In the genomic region with DNA sequence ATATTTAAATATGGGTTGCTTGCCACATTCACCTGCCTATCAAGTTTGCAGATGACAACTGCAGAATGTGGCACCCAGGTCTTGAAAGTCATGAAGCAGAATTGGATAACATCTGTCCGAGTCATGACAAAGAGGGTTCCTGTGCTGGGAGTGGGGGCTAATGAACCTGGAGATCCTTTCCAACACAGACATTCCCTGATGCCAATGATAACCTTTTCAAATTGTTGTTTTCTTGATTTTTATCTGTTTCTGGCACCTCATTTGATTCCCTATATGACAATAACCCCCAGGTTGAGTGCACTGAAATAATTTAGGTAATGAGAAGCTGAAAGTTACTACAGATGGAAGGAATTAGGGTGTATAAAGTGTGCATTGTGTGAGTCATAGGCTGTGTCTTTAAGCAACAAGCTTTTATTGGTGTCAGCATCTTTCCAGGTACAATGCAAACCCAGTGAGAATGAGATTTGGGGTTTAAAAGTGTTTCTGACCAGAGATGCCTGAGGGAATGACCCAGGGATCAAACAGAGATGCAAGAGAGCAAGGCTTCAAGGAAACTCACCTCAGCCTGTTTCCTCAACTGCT, we compare ENCODE assay signal across 19 cellular contexts. TPM values are rescaled to one million over a fixed set of nuclear protein-coding genes. Genes with fewer than 3 reads are reported as not detected.
DNase-seq lines count a peak whose midpoint lies in the region; ATAC-seq, FAIRE-seq and TF ChIP-seq lines count a peak whose summit lies in the region.
"Had no signal": no experiment of that assay in that cellular context is flagged by ENCODE, and none has a peak within 500 bp of the region (broad histone marks: within the 10 kb centered on the region; RNA-seq: fewer than 3 reads in every experiment).

No MANE protein-coding gene starts in this region.

- TF ChIP-seq POLR2A in GM12892 (IDR thresholded peaks at IDR 0.05; ENCODE audit: low read depth, low read length), result no peak

- DNase-seq in activated CD4-positive, alpha-beta T cell treated with anti-CD3 and anti-CD28 coated beads, Interleukin-2, amount 10 ng/mL, durations not matched to agents 7 days and 5 days, result no peak
- no peak for DNase-seq in activated CD4-positive, alpha-beta T cell treated with anti-CD3 and anti-CD28 coated beads, Interleukin-2, amount 50 U/mL, for 4 hours
- no peak for DNase-seq in stimulated activated effector memory CD8-positive, alpha-beta T cell treated with anti-CD3 and anti-CD28 coated beads, Interleukin-12 subunit alpha, Interleukin-12 subunit beta, amount 100 ng/mL, for 72 hours (ENCODE audit: low spot score in 2 of 2)
- no peak for DNase-seq in GM12892 (ENCODE audit: insufficient read length)
- no peak for DNase-seq in SIG-M5 (lab: John Stamatoyannopoulos, UW)
- DNase-seq: ACHN; NCI-H146; sigmoid colon; stimulated activated CD4-positive, alpha-beta T cell treated with anti-CD3 and anti-CD28 coated beads, Interleukin-4, amount 100 ng/mL, for 1 hour; stimulated activated CD8-positive, alpha-beta memory T cell treated with anti-CD3 and anti-CD28 coated beads, Interleukin-4, amount 100 ng/mL, for 48 hours had no signal

- peak overlapping the region; percentile 3 for H3K4me3 Mint-ChIP-seq in activated CD4-positive, alpha-beta T cell treated with anti-CD3 and anti-CD28 coated beads, Interleukin-2, amount 10 ng/mL, durations not matched to agents 7 days and 5 days
- peak overlapping the region; percentile 68 for H3K4me3 Mint-ChIP-seq in activated naive CD8-positive, alpha-beta T cell
- H3K4me3 Mint-ChIP-seq in stimulated activated effector memory CD8-positive, alpha-beta T cell treated with anti-CD3 and anti-CD28 coated beads, Interleukin-12 subunit alpha, Interleukin-12 subunit beta, amount 100 ng/mL, for 72 hours, result peak overlapping the region; percentile 32

- peaks cover 75% of the 10 kb centered on the region for H3K4me1 Mint-ChIP-seq in activated CD4-positive, alpha-beta T cell treated with anti-CD3 and anti-CD28 coated beads, Interleukin-2, amount 10 ng/mL, durations not matched to agents 7 days and 5 days
- peaks cover 82% of the 10 kb centered on the region for H3K4me1 Mint-ChIP-seq in activated naive CD8-positive, alpha-beta T cell (ENCODE audit: low read depth)
- peaks cover 92% of the 10 kb centered on the region for H3K4me1 Mint-ChIP-seq in stimulated activated effector memory CD8-positive, alpha-beta T cell treated with anti-CD3 and anti-CD28 coated beads, Interleukin-12 subunit alpha, Interleukin-12 subunit beta, amount 100 ng/mL, for 72 hours

- no peaks in the 10 kb centered on the region for H3K36me3 Mint-ChIP-seq in activated CD4-positive, alpha-beta T cell treated with anti-CD3 and anti-CD28 coated beads, Interleukin-2, amount 10 ng/mL, durations not matched to agents 7 days and 5 days (ENCODE audit: low read depth)
- no peaks in the 10 kb centered on the region for H3K36me3 Mint-ChIP-seq in activated naive CD8-positive, alpha-beta T cell
- peaks cover 9% of the 10 kb centered on the region for H3K36me3 Mint-ChIP-seq in stimulated activated effector memory CD8-positive, alpha-beta T cell treated with anti-CD3 and anti-CD28 coated beads, Interleukin-12 subunit alpha, Interleukin-12 subunit beta, amount 100 ng/mL, for 72 hours

- ATAC-seq in stimulated activated effector memory CD8-positive, alpha-beta T cell treated with anti-CD3 and anti-CD28 coated beads, Interleukin-12 subunit alpha, Interleukin-12 subunit beta, amount 100 ng/mL, for 72 hours, result no peak
- no peak for ATAC-seq in HG02678 (IDR thresholded peaks at IDR 0.05; ENCODE audit: unreplicated experiment)
- ATAC-seq: HCT116 had no signal

- H3K36me3 ChIP-seq in KOPT-K1 (ENCODE audit: insufficient read depth, low read length), result no peaks in the 10 kb centered on the region
- H3K36me3 ChIP-seq: sigmoid colon had no signal

- no peak for FAIRE-seq in GM12892 (lab: Jason Lieb, UNC)
- FAIRE-seq: frontal cortex had no signal

- no peaks in the 10 kb centered on the region for H3K9me3 Mint-ChIP-seq in activated CD4-positive, alpha-beta T cell treated with anti-CD3 and anti-CD28 coated beads, Interleukin-2, amount 10 ng/mL, durations not matched to agents 7 days and 5 days
- peaks cover 3% of the 10 kb centered on the region for H3K9me3 Mint-ChIP-seq in activated naive CD8-positive, alpha-beta T cell (ENCODE audit: low read depth)
- no peaks in the 10 kb centered on the region for H3K9me3 Mint-ChIP-seq in stimulated activated effector memory CD8-positive, alpha-beta T cell treated with anti-CD3 and anti-CD28 coated beads, Interleukin-12 subunit alpha, Interleukin-12 subunit beta, amount 100 ng/mL, for 72 hours

- H3K27me3 Mint-ChIP-seq in activated CD4-positive, alpha-beta T cell treated with anti-CD3 and anti-CD28 coated beads, Interleukin-2, amount 10 ng/mL, durations not matched to agents 7 days and 5 days, result peaks cover 28% of the 10 kb centered on the region
- no peaks in the 10 kb centered on the region for H3K27me3 Mint-ChIP-seq in activated naive CD8-positive, alpha-beta T cell

- POLR2A ChIA-PET in activated CD4-positive, alpha-beta T cell treated with anti-CD3 and anti-CD28 coated beads, Interleukin-2, amount 10 ng/mL, durations not matched to agents 7 days and 5 days (lab: Charles Lee), result interaction anchor here (1.1 kb wide), 1 partner anchor 38 kb away, joined by 3 read pairs; no protein-coding TSS in a partner anchor

- H3K27ac ChIP-seq in KOPT-K1 (ENCODE audit: low read depth, low read length, poor library complexity, severe bottlenecking), result peak overlapping the region; percentile 60
- H3K27ac ChIP-seq: SK-N-MC had no signal

- CTCF ChIA-PET in activated CD4-positive, alpha-beta T cell treated with anti-CD3 and anti-CD28 coated beads, Interleukin-2, amount 10 ng/mL, durations not matched to agents 7 days and 5 days (lab: Charles Lee), result interaction anchor here (0.7 to 11.9 kb wide), 19 partner anchors 9 to 192 kb away, joined by 3 to 102 read pairs (median 4); a partner anchor contains a TSS

- no peaks in the 10 kb centered on the region for H3K9me3 ChIP-seq in KOPT-K1 (ENCODE audit: insufficient read depth, low read length, poor library complexity, severe bottlenecking)
- H3K9me3 ChIP-seq: sigmoid colon had no signal

- peak overlapping the region; percentile 89 for H3K27ac Mint-ChIP-seq in activated CD4-positive, alpha-beta T cell treated with anti-CD3 and anti-CD28 coated beads, Interleukin-2, amount 10 ng/mL, durations not matched to agents 7 days and 5 days
- H3K27ac Mint-ChIP-seq in activated naive CD8-positive, alpha-beta T cell, result peak overlapping the region; percentile 90
- peak overlapping the region; percentile 51 for H3K27ac Mint-ChIP-seq in stimulated activated effector memory CD8-positive, alpha-beta T cell treated with anti-CD3 and anti-CD28 coated beads, Interleukin-12 subunit alpha, Interleukin-12 subunit beta, amount 100 ng/mL, for 72 hours

RNA-seq across cellular contexts. Expression of a gene that starts 32.0 kb away (rescaled TPM):
- under 1 TPM; 0.12 to 0.15 TPM for total RNA-seq in activated CD4-positive, alpha-beta T cell treated with anti-CD3 and anti-CD28 coated beads, Interleukin-2, amount 10 ng/mL, durations not matched to agents 7 days and 5 days
- polyA plus RNA-seq in GM12892 (2012; ENCODE audit: missing spikeins), result 5.2 TPM
- total RNA-seq: osteocyte had no signal

RNA-seq across cellular contexts. Expression of a gene that starts 33.7 kb away (rescaled TPM):
- total RNA-seq in activated CD4-positive, alpha-beta T cell treated with anti-CD3 and anti-CD28 coated beads, Interleukin-2, amount 10 ng/mL, durations not matched to agents 7 days and 5 days, result not detected
- not detected for polyA plus RNA-seq in GM12892 (2012; ENCODE audit: missing spikeins)
- total RNA-seq: frontal cortex, mucosa of gallbladder, osteocyte, sigmoid colon, ureter had no signal

Comparison
In these comparisons a context has a peak if more than half of its experiments do, and no peak if none do; other contexts are left out.
1. H3K4me3 Mint-ChIP-seq: peak in every context shown above with its lines; median percentile 68 in activated naive CD8-positive, alpha-beta T cell; 32 in stimulated activated effector memory CD8-positive, alpha-beta T cell treated with anti-CD3 and anti-CD28 coated beads, Interleukin-12 subunit alpha, Interleukin-12 subunit beta, amount 100 ng/mL, for 72 hours; 3 in activated CD4-positive, alpha-beta T cell treated with anti-CD3 and anti-CD28 coated beads, Interleukin-2, amount 10 ng/mL, durations not matched to agents 7 days and 5 days.